ENCODE assay signal across 8 cellular contexts in the genomic region with DNA sequence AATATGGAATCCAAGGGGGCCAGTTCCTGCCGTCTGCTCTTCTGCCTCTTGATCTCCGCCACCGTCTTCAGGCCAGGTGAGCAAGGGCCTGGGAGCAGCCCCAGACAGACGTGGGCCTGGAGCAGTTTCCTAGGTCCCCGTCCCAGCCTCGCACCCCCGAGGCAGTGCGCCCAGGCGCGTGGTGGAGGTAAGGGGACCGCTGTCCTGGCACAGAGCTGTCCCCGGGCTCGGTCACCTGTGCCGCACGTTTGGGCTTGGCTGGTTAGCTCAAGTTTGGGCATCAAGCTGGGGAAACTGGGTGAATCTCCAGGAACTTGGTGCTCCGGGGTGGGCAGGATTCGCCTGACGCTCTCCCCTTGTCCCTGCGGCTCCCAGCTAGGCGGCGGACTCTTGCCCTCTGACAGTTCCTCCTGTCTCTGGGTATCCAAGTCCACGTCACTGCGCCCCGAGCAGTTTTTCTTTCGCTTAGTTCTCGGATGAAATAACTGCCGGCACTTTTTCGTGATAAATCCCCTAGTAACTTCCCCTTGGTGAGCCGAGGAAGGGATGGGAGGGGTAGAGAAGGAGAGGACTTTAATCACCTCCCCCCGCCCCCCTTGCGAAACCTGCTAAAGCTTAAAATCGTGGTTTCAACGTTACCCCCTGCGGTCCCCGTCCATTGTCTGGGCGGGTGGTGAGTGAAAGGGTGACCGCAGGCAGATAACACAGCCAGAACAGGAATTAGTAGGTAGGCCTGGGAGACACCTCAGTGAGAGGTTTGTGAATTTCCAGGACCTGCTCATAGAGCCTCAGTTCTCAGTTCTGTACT. TPM values are rescaled to one million over a fixed set of nuclear protein-coding genes. Genes with fewer than 3 reads are reported as not detected.
A peak's percentile ranks its signal among the peaks of the same experiment; 100 is the strongest.
DNase-seq lines count a peak whose midpoint lies in the region; ATAC-seq and TF ChIP-seq lines count a peak whose summit lies in the region.

No MANE protein-coding gene starts in this region.

- H3K4me1 ChIP-seq in ascending aorta = peaks cover 0 to 21% of the 10 kb centered on the region in 2 donors

- H3K4me3 ChIP-seq in ascending aorta = peak overlapping the region; percentile 82 to 88

- peak overlapping the region; percentile 91 to 96 for H3K27ac ChIP-seq in ascending aorta

- no peaks in the 10 kb centered on the region for H3K27me3 ChIP-seq in ascending aorta

- peak in 1 of 3 experiments; percentile 23 for TF ChIP-seq CTCF in ascending aorta (IDR thresholded peaks at IDR 0.05)

- no peaks in the 10 kb centered on the region for H3K36me3 ChIP-seq in ascending aorta

- intact Hi-C loops in ascending aorta (cut with DNase I) = loop anchor here (1.0 to 10.0 kb wide), 8 partner anchors 150 to 1240 kb away; a partner anchor contains a TSS

- ATAC-seq in GM21737 (IDR thresholded peaks at IDR 0.05; ENCODE audit: unreplicated experiment) = peak; percentile 22

- H3K9me3 ChIP-seq in ascending aorta = no peaks in the 10 kb centered on the region

- peak; percentile 55 for DNase-seq in GDM1 (lab: John Stamatoyannopoulos, UW)
- DNase-seq in LHCN-M2 (ENCODE audit: low read depth) = peak; percentile 74
- peak; percentile 63 for DNase-seq in T-helper 22 cell (ENCODE audit: low read depth)
- peak; percentile 29 to 85 for DNase-seq in ascending aorta (ENCODE audit: low spot score in 2 of 2)
- peak in 50 of 51 donors; percentile 10 to 88 (median 59) for DNase-seq in hypothalamus (lab: John Stamatoyannopoulos, UW)
- DNase-seq in retina = peak; percentile 74
- DNase-seq in NCI-H1436 treated with DMSO at 0.1 percent for 48 hours (lab: John Stamatoyannopoulos, UW) = no peak

RNA-seq across cellular contexts. Expression of a gene that starts 0.9 kb away (rescaled TPM):
- total RNA-seq in LHCN-M2 (2014; rRNA removed) = 94.7 and 107 TPM in 2 replicates
- 54.2 TPM for polyA plus RNA-seq in LHCN-M2 (2012)
- total RNA-seq in ascending aorta = 26.1 TPM
